ENCODE assay signal across 8 cellular contexts in genomic region chr9:132800038-132800648, GRCh38.
DNase-seq lines count a peak whose midpoint lies in the region; ATAC-seq lines count a peak whose summit lies in the region.

No MANE protein-coding gene starts in this region.

- H3K27ac ChIP-seq in substantia nigra (ENCODE audit: low read depth, low read length, poor library complexity, severe bottlenecking) = no peak overlapping the region

- ATAC-seq in HG03565 (IDR thresholded peaks at IDR 0.05; ENCODE audit: unreplicated experiment) = no peak

- DNase-seq in DMS79 (lab: John Stamatoyannopoulos, UW) (peak; percentile 69), LoVo (ENCODE audit: low spot score) (peak; percentile 70), SHP77 treated with DMSO at 0.1 percent for 48 hours (lab: John Stamatoyannopoulos, UW) (peak; percentile 31), activated gamma-delta T cell treated with Interleukin-2 at 50 U/mL for 16 hours (peak; percentile 58), germinal center (ENCODE audit: low spot score) (peak; percentile 62), occipital lobe (lab: John Stamatoyannopoulos, UW) (peak; percentile 72), substantia nigra (lab: John Stamatoyannopoulos, UW) (peak in 38 of 49 donors; percentile 9 to 82 (median 53))
